Comparison of ENCODE assay signal across 17 cellular contexts in genomic region chr10:104072786-104073185, GRCh38. TPM values are rescaled to one million over a fixed set of nuclear protein-coding genes. Genes with fewer than 3 reads are reported as not detected.
DNase-seq lines count a peak whose midpoint lies in the region; ATAC-seq and TF ChIP-seq lines count a peak whose summit lies in the region.
"Had no signal": no experiment of that assay in that cellular context is flagged by ENCODE, and none has a peak within 500 bp of the region (broad histone marks: within the 10 kb centered on the region; RNA-seq: fewer than 3 reads in every experiment).

No MANE protein-coding gene starts in this region.

- H3K4me3 ChIP-seq in H7 (ENCODE audit: insufficient read depth, low read depth, low read length) (no peak overlapping the region), endodermal cell (ENCODE audit: low read length) (no peak overlapping the region)
- H3K4me3 ChIP-seq: PC-9 had no signal

- H3K9me3 Mint-ChIP-seq in endodermal cell (no peaks in the 10 kb centered on the region), memory B cell (no peaks in the 10 kb centered on the region)

- H3K27me3 ChIP-seq in H7 (ENCODE audit: control insufficient read depth, insufficient read depth, low read length) (no peaks in the 10 kb centered on the region; the same call in 1 of the 2 replicates), endodermal cell (ENCODE audit: control insufficient read depth, insufficient read depth, low read length, poor library complexity, severe bottlenecking) (no peaks in the 10 kb centered on the region)

- H3K36me3 ChIP-seq in H7 (replicated peaks; ENCODE audit: control insufficient read depth, insufficient read depth, low read length) (no peaks in the 10 kb centered on the region), endodermal cell (ENCODE audit: control insufficient read depth, insufficient read depth, low read length) (no peaks in the 10 kb centered on the region)

- ATAC-seq in memory B cell (ENCODE audit: low read depth), result peak; percentile 41
- no peak for ATAC-seq in GM21786 (IDR thresholded peaks at IDR 0.05; ENCODE audit: unreplicated experiment)

- H3K27ac ChIP-seq in endodermal cell (ENCODE audit: low read depth, low read length), result no peak overlapping the region
- H3K27ac ChIP-seq: PC-9 had no signal

- no peak overlapping the region for H3K4me3 Mint-ChIP-seq in endodermal cell
- H3K4me3 Mint-ChIP-seq in memory B cell, result no peak overlapping the region

- DNase-seq in AG08395 (ENCODE audit: low spot score) (peak; percentile 12), H7 (peak; percentile 0), endodermal cell (peak; percentile 21), memory B cell (ENCODE audit: low spot score in 2 of 2) (no peak), NCI-H2196 (lab: John Stamatoyannopoulos, UW; ENCODE audit: unreplicated experiment) (no peak), NCI-H2107 treated with DMSO at 0.1 percent for 48 hours (lab: John Stamatoyannopoulos, UW; ENCODE audit: unreplicated experiment) (no peak), DMS79 (lab: John Stamatoyannopoulos, UW) (no peak)
- DNase-seq: 8988T, C1 segment of cervical spinal cord, DMS79 treated with DMSO at 0.1 percent for 48 hours, KBM-7, NCI-H1694 treated with DMSO at 0.1 percent for 48 hours, NCI-H2107, NCI-H226, NCI-H524, PC-9 had no signal

- WGBS in endodermal cell (ENCODE audit: insufficient coverage in 1 of 2, insufficient read length in 1 of 2), 2 experiments, result 79 to 89% methylated on average over 5 of the region's 5 CpGs

- peaks cover 4% of the 10 kb centered on the region for H3K27me3 Mint-ChIP-seq in endodermal cell (ENCODE audit: insufficient read depth)
- no peaks in the 10 kb centered on the region for H3K27me3 Mint-ChIP-seq in memory B cell

- no peaks in the 10 kb centered on the region for H3K9me3 ChIP-seq in endodermal cell (ENCODE audit: control insufficient read depth, low read length)

- H3K4me1 Mint-ChIP-seq in endodermal cell (peaks cover 30% of the 10 kb centered on the region), memory B cell (no peaks in the 10 kb centered on the region)

- H3K27ac Mint-ChIP-seq in endodermal cell (no peak overlapping the region), memory B cell (no peak overlapping the region)

- H3K4me1 ChIP-seq in endodermal cell (ENCODE audit: control insufficient read depth, insufficient read depth, low read length), result peaks cover 8% of the 10 kb centered on the region

- no peak for TF ChIP-seq CTCF in endodermal cell (conservative IDR thresholded peaks at IDR 0.05)

- H3K9ac ChIP-seq in endodermal cell (ENCODE audit: extremely low read depth, low read length, poor library complexity, severe bottlenecking), result no peak overlapping the region

- H3K36me3 Mint-ChIP-seq in endodermal cell (ENCODE audit: low read depth) (no peaks in the 10 kb centered on the region), memory B cell (no peaks in the 10 kb centered on the region)

RNA-seq across cellular contexts. Expression of gene COL17A1, which starts 12.9 kb away (rescaled TPM):
- total RNA-seq in H7 (2014; rRNA removed; shearing (Covaris generic)), result 0.59 and 1.0 TPM in 2 replicates
- total RNA-seq in endodermal cell, result 1 to 10 TPM; 1.1 to 2.3 TPM
- polyA plus RNA-seq in endodermal cell (2013, experiment 1 of 2), result 0.39 TPM
- 0.87 TPM for polyA plus RNA-seq in endodermal cell (2013, experiment 2 of 2)

RNA-seq across cellular contexts. Expression of gene SFR1, which starts 49.2 kb away (rescaled TPM):
- 17.6 and 18.5 TPM in 2 replicates for total RNA-seq in H7 (2014; rRNA removed; shearing (Covaris generic))
- total RNA-seq in endodermal cell, result 10 to 100 TPM in 1 of 2 donors, 1 to 10 TPM in 1; 9.2 to 12.0 TPM
- polyA plus RNA-seq in endodermal cell (2013, experiment 1 of 2), result 14.5 TPM
- 12.9 TPM for polyA plus RNA-seq in endodermal cell (2013, experiment 2 of 2)

Comparison
In these comparisons a context has a peak if more than half of its experiments do, and no peak if none do; other contexts are left out.
1. DNase-seq: peak in AG08395 (single experiment), H7 (single experiment) and endodermal cell (single experiment); none in memory B cell (0 of 2), NCI-H2196 (single experiment), NCI-H2107 treated with DMSO at 0.1 percent for 48 hours (single experiment) and DMS79 (single experiment).